22 cellular contexts compared by ENCODE assay signal in the genomic region with DNA sequence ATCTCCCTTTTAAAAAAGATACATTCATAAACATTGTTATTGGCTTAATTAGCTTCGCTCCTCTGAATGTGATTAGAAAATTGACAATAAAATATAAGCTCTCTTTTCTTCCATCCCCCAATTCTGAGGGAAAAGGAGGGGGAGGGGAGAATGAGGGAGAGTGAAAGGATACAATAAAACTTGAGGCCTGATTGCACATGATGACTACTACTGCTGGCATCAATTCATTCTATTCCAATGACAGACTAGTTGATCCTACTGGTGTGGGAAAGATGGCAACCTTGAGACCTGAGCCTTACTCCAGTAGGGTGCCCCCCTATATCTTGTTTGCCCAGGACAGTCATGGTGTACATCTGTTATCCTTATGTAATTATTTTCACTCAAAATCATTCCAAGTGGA. TPM values are rescaled to one million over a fixed set of nuclear protein-coding genes. Genes with fewer than 3 reads are reported as not detected.
DNase-seq lines count a peak whose midpoint lies in the region; ATAC-seq and TF ChIP-seq lines count a peak whose summit lies in the region.
"Had no signal": no experiment of that assay in that cellular context is flagged by ENCODE, and none has a peak within 500 bp of the region (broad histone marks: within the 10 kb centered on the region; RNA-seq: fewer than 3 reads in every experiment).

No MANE protein-coding gene starts in this region.

- no peaks in the 10 kb centered on the region for H3K36me3 Mint-ChIP-seq in progenitor cell of endocrine pancreas (ENCODE audit: insufficient read depth)
- H3K36me3 Mint-ChIP-seq: activated naive CD4-positive, alpha-beta T cell treated with anti-CD3 and anti-CD28 coated beads, Interleukin-2, amount 50 U/mL, for 72 hours had no signal

- peak; percentile 58 for DNase-seq in ACHN
- DNase-seq in M059J (ENCODE audit: low read depth) = peak; percentile 37
- peak; percentile 27 for DNase-seq in amniotic epithelial cell (ENCODE audit: low read depth)
- DNase-seq in progenitor cell of endocrine pancreas (ENCODE audit: low spot score, unreplicated experiment) = no peak
- no peak for DNase-seq in GM19240 (ENCODE audit: insufficient read length, low spot score)
- DNase-seq in G401 (ENCODE audit: low spot score) = no peak
- DNase-seq: activated CD4-positive, alpha-beta T cell treated with anti-CD3 and anti-CD28 coated beads, Interleukin-2, amount 10 ng/mL, durations not matched to agents 7 days and 5 days; body of pancreas; colonic mucosa; H7; left cardiac atrium; NCI-H1048; NCI-H187; NCI-H82; spleen; stimulated activated CD4-positive, alpha-beta T cell treated with anti-CD3 and anti-CD28 coated beads, Interleukin-4, amount 100 ng/mL, for 4 hours; T-helper 1 cell; tibial artery had no signal

- TF ChIP-seq CTCF in progenitor cell of endocrine pancreas (IDR thresholded peaks at IDR 0.05; ENCODE audit: unreplicated experiment) = no peak

- H3K27ac Mint-ChIP-seq in progenitor cell of endocrine pancreas = peak overlapping the region; percentile 41
- H3K27ac Mint-ChIP-seq: activated CD4-positive, alpha-beta T cell treated with anti-CD3 and anti-CD28 coated beads, Interleukin-2, amount 10 ng/mL, durations not matched to agents 7 days and 5 days; activated naive CD4-positive, alpha-beta T cell treated with anti-CD3 and anti-CD28 coated beads, Interleukin-2, amount 50 U/mL, for 72 hours; stimulated activated naive CD8-positive, alpha-beta T cell treated with anti-CD3 and anti-CD28 coated beads, Interleukin-15, Interleukin-2, amounts not matched to agents 100 ng/mL and 50 ng/mL, for 24 hours had no signal

- no peak for ATAC-seq in HG03097 (IDR thresholded peaks at IDR 0.05; ENCODE audit: low FRiP score, unreplicated experiment)
- no peak for ATAC-seq in HG03159 (IDR thresholded peaks at IDR 0.05; ENCODE audit: unreplicated experiment)
- ATAC-seq: activated naive CD4-positive, alpha-beta T cell treated with anti-CD3 and anti-CD28 coated beads, Interleukin-2, amount 50 U/mL, for 72 hours; body of pancreas; left cardiac atrium had no signal

- H3K27me3 Mint-ChIP-seq in progenitor cell of endocrine pancreas = no peaks in the 10 kb centered on the region

- H3K4me1 Mint-ChIP-seq in progenitor cell of endocrine pancreas (ENCODE audit: low read depth) = peaks cover 2% of the 10 kb centered on the region

- no peaks in the 10 kb centered on the region for H3K9me3 Mint-ChIP-seq in progenitor cell of endocrine pancreas (ENCODE audit: low read depth)
- H3K9me3 Mint-ChIP-seq: activated CD4-positive, alpha-beta T cell treated with anti-CD3 and anti-CD28 coated beads, Interleukin-2, amount 10 ng/mL, durations not matched to agents 7 days and 5 days; activated naive CD4-positive, alpha-beta T cell treated with anti-CD3 and anti-CD28 coated beads, Interleukin-2, amount 50 U/mL, for 72 hours; stimulated activated naive CD8-positive, alpha-beta T cell treated with anti-CD3 and anti-CD28 coated beads, Interleukin-15, Interleukin-2, amounts not matched to agents 100 ng/mL and 50 ng/mL, for 24 hours had no signal

- in situ Hi-C loops in ACHN (cut with HindIII; ENCODE audit: low pct_ligation_motif_present, low pct_unique_long_range_greater_than_20kb, low sequenced_read_pairs) (no loop called here), G401 (cut with HindIII; ENCODE audit: low sequenced_read_pairs) (no loop called here)

- H3K4me3 Mint-ChIP-seq in progenitor cell of endocrine pancreas (ENCODE audit: low read depth) = no peak overlapping the region
- H3K4me3 Mint-ChIP-seq: activated CD4-positive, alpha-beta T cell treated with anti-CD3 and anti-CD28 coated beads, Interleukin-2, amount 10 ng/mL, durations not matched to agents 7 days and 5 days; stimulated activated naive CD8-positive, alpha-beta T cell treated with anti-CD3 and anti-CD28 coated beads, Interleukin-15, Interleukin-2, amounts not matched to agents 100 ng/mL and 50 ng/mL, for 24 hours had no signal

RNA-seq across cellular contexts. Expression of a gene that starts 4.5 kb away (rescaled TPM):
- 0.05 and 1.1 TPM in 2 replicates for total RNA-seq in M059J (2014; rRNA removed; shearing (Covaris generic))
- total RNA-seq in progenitor cell of endocrine pancreas = 2.0 and 2.5 TPM in 2 replicates
- not detected in 2 replicates for total RNA-seq in G401 (2014; rRNA removed; shearing (Covaris generic))
- total RNA-seq: activated CD4-positive, alpha-beta T cell treated with anti-CD3 and anti-CD28 coated beads, Interleukin-2, amount 10 ng/mL, durations not matched to agents 7 days and 5 days had no signal

RNA-seq across cellular contexts. Expression of a gene that starts 18.7 kb away (rescaled TPM):
- 64.4 and 81.9 TPM in 2 replicates for total RNA-seq in M059J (2014; rRNA removed; shearing (Covaris generic))
- total RNA-seq in progenitor cell of endocrine pancreas = 87.0 and 87.1 TPM in 2 replicates
- total RNA-seq in G401 (2014; rRNA removed; shearing (Covaris generic)) = 50.6 and 81.8 TPM in 2 replicates

Comparison
In these comparisons a context has a peak if more than half of its experiments do, and no peak if none do; other contexts are left out.
1. DNase-seq: peak in ACHN (single experiment), M059J (single experiment) and amniotic epithelial cell (single experiment); none in progenitor cell of endocrine pancreas (single experiment), GM19240 (single experiment) and G401 (single experiment).